In the genomic region with DNA sequence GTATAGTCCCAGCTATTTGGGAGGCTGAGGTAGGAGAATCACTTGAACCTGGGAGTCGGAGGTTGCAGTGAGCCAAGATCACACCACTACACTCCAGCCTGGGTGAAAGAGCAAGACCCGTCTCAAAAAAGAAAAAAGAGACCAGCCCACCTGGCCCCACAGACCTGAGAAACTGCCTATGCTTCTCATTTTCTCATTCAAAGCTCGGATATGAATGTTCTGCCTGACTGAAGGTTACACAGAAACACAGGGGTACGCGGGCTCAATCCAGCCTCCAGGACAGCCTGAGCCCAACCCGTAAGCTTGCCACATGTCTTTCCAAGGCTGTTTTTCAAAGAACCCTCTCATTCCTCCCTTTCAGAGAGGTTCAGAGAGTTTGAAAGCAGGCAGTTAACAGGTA, we compare ENCODE assay signal across 15 cellular contexts. TPM values are rescaled to one million over a fixed set of nuclear protein-coding genes. Genes with fewer than 3 reads are reported as not detected.
"Had no signal": no experiment of that assay in that cellular context is flagged by ENCODE, and none has a peak within 500 bp of the region (broad histone marks: within the 10 kb centered on the region; RNA-seq: fewer than 3 reads in every experiment).

No MANE protein-coding gene starts in this region.

- H3K27ac ChIP-seq: foreskin keratinocyte, neutrophil, right atrium auricular region, sigmoid colon, uterus had no signal

- DNase-seq: erythroblast; foreskin keratinocyte; immature natural killer cell; kidney; left cardiac atrium; mammary epithelial cell; sigmoid colon; stimulated activated CD4-positive, alpha-beta T cell treated with anti-CD3 and anti-CD28 coated beads, Interleukin-2, amount 100 ng/mL, for 48 hours; stimulated activated naive CD4-positive, alpha-beta T cell treated with Interleukin-2 at 50 U/mL for 16 hours; uterus had no signal

- ATAC-seq: foreskin keratinocyte; left cardiac atrium; natural killer cell treated with Interleukin-12 subunit alpha and Interleukin-12 subunit beta and Interleukin-15 and Interleukin-18, amount 100 ng/mL, for 72 hours had no signal

RNA-seq across cellular contexts. Expression of a gene that starts 9.7 kb away (rescaled TPM):
- total RNA-seq: endothelial cell of umbilical vein; foreskin keratinocyte; myocyte; natural killer cell treated with Interleukin-12 subunit alpha and Interleukin-12 subunit beta and Interleukin-15 and Interleukin-18, amount 100 ng/mL, for 72 hours had no signal

RNA-seq across cellular contexts. Expression of a gene that starts 19.8 kb away (rescaled TPM):
- total RNA-seq: foreskin keratinocyte, myocyte had no signal

RNA-seq across cellular contexts. Expression of a gene that starts 28.1 kb away (rescaled TPM):
- total RNA-seq: endothelial cell of umbilical vein; foreskin keratinocyte; left cardiac atrium; mammary epithelial cell; myocyte; natural killer cell treated with Interleukin-12 subunit alpha and Interleukin-12 subunit beta and Interleukin-15 and Interleukin-18, amount 100 ng/mL, for 72 hours; right atrium auricular region; sigmoid colon had no signal
